35 cellular contexts compared by ENCODE assay signal in genomic region chr15:90115783-90116182, GRCh38.
"Had no signal": no experiment of that assay in that cellular context is flagged by ENCODE, and none has a peak within 500 bp of the region (broad histone marks: within the 10 kb centered on the region; RNA-seq: fewer than 3 reads in every experiment).

No MANE protein-coding gene starts in this region.

- H3K4me3 ChIP-seq: MG63 had no signal

- H3K27me3 ChIP-seq: MG63 had no signal

- H3K36me3 ChIP-seq: MG63 had no signal

- DNase-seq: Karpas-422, Kasumi-1, MG63, MM.1S, MV-4-11, NCI-H1048, NCI-H1092, NCI-H1092 treated with DMSO at 0.1 percent for 48 hours, NCI-H1105, NCI-H1105 treated with DMSO at 0.1 percent for 48 hours, NCI-H1417, NCI-H1417 treated with DMSO at 0.1 percent for 48 hours, NCI-H1436, NCI-H1436 treated with DMSO at 0.1 percent for 48 hours, NCI-H146, NCI-H1694, NCI-H1694 treated with DMSO at 0.1 percent for 48 hours, NCI-H187, NCI-H187 treated with DMSO at 0.1 percent for 48 hours, NCI-H1930, NCI-H2029, NCI-H2029 treated with DMSO at 0.1 percent for 48 hours, NCI-H2081, NCI-H2081 treated with DMSO at 0.1 percent for 48 hours, NCI-H2107, NCI-H2171, NCI-H2171 treated with DMSO at 0.1 percent for 48 hours, NCI-H2227 treated with DMSO at 0.1 percent for 48 hours, NCI-H226, NCI-H345, NCI-H446, NCI-H446 treated with DMSO at 0.1 percent for 48 hours, NCI-H510A, NCI-H510A treated with DMSO at 0.1 percent for 48 hours, NCI-H524 had no signal
